19 cellular contexts compared by ENCODE assay signal in the genomic region with DNA sequence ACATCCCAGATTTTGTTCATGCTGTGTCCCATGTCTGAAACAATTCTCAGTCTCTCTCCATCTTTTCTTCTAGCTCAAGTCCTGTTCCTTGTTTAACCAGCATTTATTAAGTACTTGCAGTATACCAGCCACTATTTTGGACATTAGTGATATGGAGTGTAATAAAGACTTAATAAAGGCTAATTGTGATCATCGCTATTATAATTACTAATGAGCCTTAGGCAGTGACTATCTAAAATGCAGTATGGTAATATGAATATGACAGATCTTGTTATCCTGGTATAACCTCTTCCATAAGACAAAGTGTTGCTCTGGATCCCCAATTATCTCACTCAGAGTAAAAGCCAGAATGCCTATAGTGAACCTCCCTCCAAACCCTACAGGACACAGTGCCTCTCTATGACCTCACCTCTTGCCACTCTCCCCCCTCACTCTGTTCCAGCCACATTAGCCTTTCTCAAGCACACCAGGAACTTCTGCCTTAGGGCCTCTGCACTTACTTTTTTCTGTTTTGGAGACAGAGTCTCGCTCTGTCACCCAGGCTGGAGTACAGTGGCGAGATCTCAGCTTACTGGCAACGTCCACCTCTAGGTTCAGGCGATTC. TPM values are rescaled to one million over a fixed set of nuclear protein-coding genes. Genes with fewer than 3 reads are reported as not detected.
DNase-seq lines count a peak whose midpoint lies in the region; ATAC-seq and TF ChIP-seq lines count a peak whose summit lies in the region.
"Had no signal": no experiment of that assay in that cellular context is flagged by ENCODE, and none has a peak within 500 bp of the region (broad histone marks: within the 10 kb centered on the region; RNA-seq: fewer than 3 reads in every experiment).

No MANE protein-coding gene starts in this region.

- no peaks in the 10 kb centered on the region for H3K27me3 ChIP-seq in neutrophil
- H3K27me3 ChIP-seq: heart right ventricle, vagina had no signal

- H3K36me3 Mint-ChIP-seq in activated T-cell treated with anti-CD3 and anti-CD28 coated beads, Interleukin-2, amount 50 U/mL, for 4 hours (ENCODE audit: insufficient read depth): peaks cover 7% of the 10 kb centered on the region
- H3K36me3 Mint-ChIP-seq in brain: peaks cover 17% of the 10 kb centered on the region

- ATAC-seq in activated T-cell treated with anti-CD3 and anti-CD28 coated beads, Interleukin-2, amount 50 U/mL, for 4 hours: no peak
- ATAC-seq: heart right ventricle; PC-3; stimulated activated naive CD8-positive, alpha-beta T cell treated with anti-CD3 and anti-CD28 coated beads, Interleukin-15, amount 100 ng/mL, for 72 hours; WTC11 had no signal

- no peaks in the 10 kb centered on the region for H3K9me3 ChIP-seq in neutrophil
- H3K9me3 ChIP-seq: heart right ventricle, vagina had no signal

- peak overlapping the region; percentile 31 for H3K4me3 Mint-ChIP-seq in activated T-cell treated with anti-CD3 and anti-CD28 coated beads, Interleukin-2, amount 50 U/mL, for 4 hours
- H3K4me3 Mint-ChIP-seq in brain: peak overlapping the region; percentile 32 to 87 (median 45)
- H3K4me3 Mint-ChIP-seq: stimulated activated naive CD8-positive, alpha-beta T cell treated with anti-CD3 and anti-CD28 coated beads, Interleukin-15, amount 100 ng/mL, for 72 hours; WTC11 had no signal

- no peaks in the 10 kb centered on the region for H3K27me3 Mint-ChIP-seq in activated T-cell treated with anti-CD3 and anti-CD28 coated beads, Interleukin-2, amount 50 U/mL, for 4 hours (ENCODE audit: low read depth)
- H3K27me3 Mint-ChIP-seq in brain: peaks cover 8% of the 10 kb centered on the region
- H3K27me3 Mint-ChIP-seq: stimulated activated naive CD8-positive, alpha-beta T cell treated with anti-CD3 and anti-CD28 coated beads, Interleukin-15, amount 100 ng/mL, for 72 hours had no signal

- H3K4me1 Mint-ChIP-seq in activated T-cell treated with anti-CD3 and anti-CD28 coated beads, Interleukin-2, amount 50 U/mL, for 4 hours (ENCODE audit: low read depth): peaks cover 59% of the 10 kb centered on the region
- peaks cover 53% of the 10 kb centered on the region for H3K4me1 Mint-ChIP-seq in brain

- peak overlapping the region in 4 of 5 experiments; percentile 50 to 81 (median 74) for H3K27ac Mint-ChIP-seq in brain
- H3K27ac Mint-ChIP-seq: stimulated activated naive CD8-positive, alpha-beta T cell treated with anti-CD3 and anti-CD28 coated beads, Interleukin-15, amount 100 ng/mL, for 72 hours; WTC11 had no signal

- no peak for DNase-seq in activated T-cell treated with anti-CD3 and anti-CD28 coated beads, Interleukin-2, amount 50 U/mL, for 4 hours
- DNase-seq in activated T-cell treated with anti-CD3 and anti-CD28 coated beads for 4 hours (no peak), ELF-1 (ENCODE audit: low read depth, low spot score) (peak; percentile 42), kidney tubule cell (ENCODE audit: low spot score) (no peak), RKO (ENCODE audit: low spot score) (no peak), cerebellum (ENCODE audit: low spot score) (no peak)
- DNase-seq: DMS 273 treated with DMSO at 0.1 percent for 48 hours; heart right ventricle; kidney; NCI-H2081; NCI-H524 treated with DMSO at 0.1 percent for 48 hours; PC-3; small intestine; stimulated activated naive CD8-positive, alpha-beta T cell treated with anti-CD3 and anti-CD28 coated beads, Interleukin-15, amount 100 ng/mL, for 72 hours had no signal

- peak overlapping the region; percentile 98 for H3K27ac ChIP-seq in neutrophil
- H3K27ac ChIP-seq: parathyroid adenoma, vagina had no signal

- H3K9me3 Mint-ChIP-seq in activated T-cell treated with anti-CD3 and anti-CD28 coated beads, Interleukin-2, amount 50 U/mL, for 4 hours: no peaks in the 10 kb centered on the region
- peaks cover 0 to 3% (median 0%) of the 10 kb centered on the region in 5 experiments for H3K9me3 Mint-ChIP-seq in brain
- H3K9me3 Mint-ChIP-seq: stimulated activated naive CD8-positive, alpha-beta T cell treated with anti-CD3 and anti-CD28 coated beads, Interleukin-15, amount 100 ng/mL, for 72 hours; WTC11 had no signal

- peaks cover 71 to 76% of the 10 kb centered on the region in 2 experiments for H3K4me1 ChIP-seq in neutrophil (ENCODE audit: control insufficient read depth in 1 of 2, insufficient read depth in 1 of 2, low read depth in 1 of 2, low read length in 1 of 2)

- H3K4me3 ChIP-seq in neutrophil (ENCODE audit: low read depth in 1 of 2, low read length in 1 of 2): peak overlapping the region in 1 of 2 experiments; percentile 92
- H3K4me3 ChIP-seq: heart right ventricle, vagina had no signal

- no peak for TF ChIP-seq CTCF in brain (conservative IDR thresholded peaks at IDR 0.05)
- TF ChIP-seq CTCF in neutrophil (IDR thresholded peaks at IDR 0.05): no peak

- peaks cover 18% of the 10 kb centered on the region for H3K36me3 ChIP-seq in neutrophil
- H3K36me3 ChIP-seq: heart right ventricle, vagina had no signal

RNA-seq across cellular contexts. Expression of gene FLOT2, which starts 1.8 kb away (rescaled TPM):
- 10 to 100 TPM; 48.3 to 62.9 (median 59.3) TPM for total RNA-seq in activated T-cell treated with anti-CD3 and anti-CD28 coated beads, Interleukin-2, amount 50 U/mL, for 4 hours
- polyA plus RNA-seq in brain (ENCODE audit: insufficient read depth, low read depth, low replicate concordance): 183 TPM
- total RNA-seq in cerebellum: 23.5 TPM

RNA-seq across cellular contexts. Expression of gene DHRS13, which starts 3.6 kb away (rescaled TPM):
- 10 to 100 TPM; 20.7 to 24.5 (median 21.8) TPM for total RNA-seq in activated T-cell treated with anti-CD3 and anti-CD28 coated beads, Interleukin-2, amount 50 U/mL, for 4 hours
- 34.5 TPM for polyA plus RNA-seq in brain (ENCODE audit: insufficient read depth, low read depth, low replicate concordance)
- 25.0 TPM for total RNA-seq in cerebellum

RNA-seq across cellular contexts. Expression of gene ERAL1, which starts 44.5 kb away (rescaled TPM):
- 10 to 100 TPM; 79.8 to 81.3 (median 80.8) TPM for total RNA-seq in activated T-cell treated with anti-CD3 and anti-CD28 coated beads, Interleukin-2, amount 50 U/mL, for 4 hours
- polyA plus RNA-seq in brain (ENCODE audit: insufficient read depth, low read depth, low replicate concordance): 91.1 TPM
- 28.8 TPM for total RNA-seq in cerebellum

RNA-seq across cellular contexts. Expression of gene PHF12, which starts 52.0 kb away (rescaled TPM):
- 10 to 100 TPM; 45.2 to 48.6 (median 47.8) TPM for total RNA-seq in activated T-cell treated with anti-CD3 and anti-CD28 coated beads, Interleukin-2, amount 50 U/mL, for 4 hours
- polyA plus RNA-seq in brain (ENCODE audit: insufficient read depth, low read depth, low replicate concordance): 43.1 TPM
- total RNA-seq in cerebellum: 27.5 TPM

RNA-seq across cellular contexts. Expression of gene FAM222B, which starts 56.7 kb away (rescaled TPM):
- 10 to 100 TPM; 23.5 to 26.4 (median 24.9) TPM for total RNA-seq in activated T-cell treated with anti-CD3 and anti-CD28 coated beads, Interleukin-2, amount 50 U/mL, for 4 hours
- 32.3 TPM for polyA plus RNA-seq in brain (ENCODE audit: insufficient read depth, low read depth, low replicate concordance)
- 12.2 TPM for total RNA-seq in cerebellum
